Comparison of ENCODE assay signal across 2 cellular contexts in genomic region chr5:111116550-111116949, GRCh38.
TF ChIP-seq lines count a peak whose summit lies in the region.

No MANE protein-coding gene starts in this region.

TF ChIP-seq in GM12891, 5 proteins besides CTCF, POLR2A, EP300 and RAD21:
- TF ChIP-seq TAF1 (IDR thresholded peaks at IDR 0.05; ENCODE audit: low read depth, low read length) (no peak), SPI1 (IDR thresholded peaks at IDR 0.05; ENCODE audit: low read depth, low read length) (0 out of 2 replicates have a peak, but pooled peaks have one; percentile 1)

TF ChIP-seq in IMR-90, 13 proteins besides CTCF, POLR2A, EP300 and RAD21:
- no peak for TF ChIP-seq RCOR1 (IDR thresholded peaks at IDR 0.05; ENCODE audit: insufficient replicate concordance, low read length)
- TF ChIP-seq USF2 (IDR thresholded peaks at IDR 0.05; ENCODE audit: low read depth, low read length), result no peak
